Comparison of ENCODE assay signal across 8 cellular contexts in genomic region chr2:125615438-125615837, GRCh38.
"Had no signal": no experiment of that assay in that cellular context is flagged by ENCODE, and none has a peak within 500 bp of the region (broad histone marks: within the 10 kb centered on the region; RNA-seq: fewer than 3 reads in every experiment).

No MANE protein-coding gene starts in this region.

- ATAC-seq: GM12878 had no signal

- FAIRE-seq: G401.6, GM12878, GM12891, GM12892, GM18507, GM19239 had no signal

- H3K4me3 ChIP-seq: GM12878 had no signal

- DNase-seq: GDM1, GF-D8 had no signal
